ENCODE assay signal across 8 cellular contexts in the genomic region with DNA sequence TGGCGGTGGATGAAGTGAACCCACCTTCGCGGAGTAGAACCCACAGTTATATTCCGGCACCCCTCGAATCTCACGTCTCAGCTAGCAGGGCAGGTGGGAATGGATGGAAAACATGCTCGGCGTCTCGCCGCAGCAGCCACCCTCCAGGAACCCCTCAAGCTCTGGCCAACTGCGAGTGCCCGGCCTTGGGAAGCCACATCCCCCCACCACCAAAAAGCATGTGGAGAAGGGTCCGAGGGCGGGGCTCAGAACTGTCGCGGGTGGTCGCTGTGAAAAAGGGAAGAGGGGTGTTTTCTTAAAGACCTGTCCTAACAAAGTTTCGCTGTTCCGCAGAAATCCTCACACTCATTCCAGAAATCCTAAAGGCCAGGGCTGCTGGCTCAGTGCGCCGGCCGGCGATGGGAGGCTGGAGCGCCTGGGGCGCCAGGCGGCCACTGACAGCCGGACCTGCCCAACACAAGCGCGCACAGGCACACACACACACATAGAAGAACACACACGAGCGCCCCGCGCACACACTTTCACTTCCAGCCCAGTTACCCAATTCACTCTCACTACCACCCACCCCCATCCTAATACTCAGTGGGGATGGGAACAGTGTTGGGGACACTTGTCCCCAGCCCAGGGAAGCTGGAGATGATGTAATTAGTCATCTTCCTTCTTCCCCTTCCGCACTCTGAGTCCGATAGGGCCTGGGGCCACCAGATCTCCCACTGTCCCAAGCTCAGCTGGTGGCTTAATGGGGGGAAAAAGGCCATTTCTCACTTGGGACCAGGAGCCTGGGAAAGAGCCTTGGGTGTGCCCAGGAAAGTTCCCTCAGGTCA. TPM values are rescaled to one million over a fixed set of nuclear protein-coding genes. Genes with fewer than 3 reads are reported as not detected.
A peak's percentile ranks its signal among the peaks of the same experiment; 100 is the strongest.
DNase-seq lines count a peak whose midpoint lies in the region; ATAC-seq and TF ChIP-seq lines count a peak whose summit lies in the region.

No MANE protein-coding gene starts in this region.

- H3K4me3 Mint-ChIP-seq in activated naive CD4-positive, alpha-beta T cell treated with anti-CD3 and anti-CD28 coated beads, Interleukin-2, amount 10 ng/mL, durations not matched to agents 7 days and 5 days = peak overlapping the region; percentile 73
- H3K4me3 Mint-ChIP-seq in T-cell = peak overlapping the region; percentile 84 to 91 (median 86)

- no peak for ATAC-seq in T-cell (replicated peaks in 1 of 4)
- ATAC-seq in HG03095 (IDR thresholded peaks at IDR 0.05; ENCODE audit: unreplicated experiment) = no peak
- ATAC-seq in GM19035 (IDR thresholded peaks at IDR 0.05; ENCODE audit: unreplicated experiment) = no peak

- H3K36me3 Mint-ChIP-seq in activated naive CD4-positive, alpha-beta T cell treated with anti-CD3 and anti-CD28 coated beads, Interleukin-2, amount 10 ng/mL, durations not matched to agents 7 days and 5 days = peaks cover 1% of the 10 kb centered on the region
- no peaks in the 10 kb centered on the region for H3K36me3 Mint-ChIP-seq in T-cell

- H3K4me1 Mint-ChIP-seq in activated naive CD4-positive, alpha-beta T cell treated with anti-CD3 and anti-CD28 coated beads, Interleukin-2, amount 10 ng/mL, durations not matched to agents 7 days and 5 days = peaks cover 55% of the 10 kb centered on the region
- peaks cover 37 to 55% (median 45%) of the 10 kb centered on the region in 3 donors for H3K4me1 Mint-ChIP-seq in T-cell

- peak overlapping the region; percentile 17 for H3K27ac Mint-ChIP-seq in activated naive CD4-positive, alpha-beta T cell treated with anti-CD3 and anti-CD28 coated beads, Interleukin-2, amount 10 ng/mL, durations not matched to agents 7 days and 5 days
- H3K27ac Mint-ChIP-seq in T-cell = peak overlapping the region in 1 of 2 donors; percentile 61

- peak; percentile 39 for DNase-seq in activated naive CD4-positive, alpha-beta T cell treated with anti-CD3 and anti-CD28 coated beads, Interleukin-2, amount 10 ng/mL, durations not matched to agents 7 days and 5 days
- no peak for DNase-seq in activated naive CD4-positive, alpha-beta T cell treated with Interleukin-2 at 50 U/mL for 16 hours
- DNase-seq in T-cell (peak in 1 of 34 experiments; percentile 11), fibroblast of pulmonary artery (ENCODE audit: low read depth) (peak; percentile 55), retina (peak; percentile 77)
- DNase-seq in activated CD8-positive, alpha-beta memory T cell treated with anti-CD3 and anti-CD28 coated beads for 24 hours = no peak

- CTCF ChIA-PET in activated naive CD4-positive, alpha-beta T cell treated with anti-CD3 and anti-CD28 coated beads, Interleukin-2, amount 10 ng/mL, durations not matched to agents 7 days and 5 days (lab: Charles Lee) = interaction anchor here (0.9 to 1.2 kb wide), 2 partner anchors 9 to 402 kb away, joined by 3 read pairs; no protein-coding TSS in a partner anchor
- CTCF ChIA-PET in T-cell (lab: Charles Lee) = no interaction called here

- peak overlapping the region; percentile 72 for H3K4me3 ChIP-seq in fibroblast of pulmonary artery (replicated peaks; ENCODE audit: low read depth, low read length)

- H3K27me3 Mint-ChIP-seq in activated naive CD4-positive, alpha-beta T cell treated with anti-CD3 and anti-CD28 coated beads, Interleukin-2, amount 10 ng/mL, durations not matched to agents 7 days and 5 days = peaks cover 83% of the 10 kb centered on the region
- peaks cover 28 to 67% of the 10 kb centered on the region in 2 donors for H3K27me3 Mint-ChIP-seq in T-cell

- no peak for TF ChIP-seq CTCF in fibroblast of pulmonary artery (IDR thresholded peaks at IDR 0.05; ENCODE audit: low read length, missing control alignments)

- no peaks in the 10 kb centered on the region for H3K9me3 Mint-ChIP-seq in activated naive CD4-positive, alpha-beta T cell treated with anti-CD3 and anti-CD28 coated beads, Interleukin-2, amount 10 ng/mL, durations not matched to agents 7 days and 5 days
- no peaks in the 10 kb centered on the region for H3K9me3 Mint-ChIP-seq in T-cell

- POLR2A ChIA-PET in T-cell (lab: Charles Lee) = no interaction called here

RNA-seq across cellular contexts. Expression of a gene that starts 2.0 kb away (rescaled TPM):
- total RNA-seq in T-cell = 1 to 10 TPM in 3 of 5 donors, under 1 TPM in 2; 0.38 to 4.2 (median 1.4) TPM

Comparison
In these comparisons a context has a peak if more than half of its experiments do, and no peak if none do; other contexts are left out.
1. DNase-seq: peak in activated naive CD4-positive, alpha-beta T cell treated with anti-CD3 and anti-CD28 coated beads, Interleukin-2, amount 10 ng/mL, durations not matched to agents 7 days and 5 days (single experiment), fibroblast of pulmonary artery (single experiment) and retina (single experiment); none in activated naive CD4-positive, alpha-beta T cell treated with Interleukin-2 at 50 U/mL for 16 hours (single experiment) and activated CD8-positive, alpha-beta memory T cell treated with anti-CD3 and anti-CD28 coated beads for 24 hours (single experiment).